In the genomic region with DNA sequence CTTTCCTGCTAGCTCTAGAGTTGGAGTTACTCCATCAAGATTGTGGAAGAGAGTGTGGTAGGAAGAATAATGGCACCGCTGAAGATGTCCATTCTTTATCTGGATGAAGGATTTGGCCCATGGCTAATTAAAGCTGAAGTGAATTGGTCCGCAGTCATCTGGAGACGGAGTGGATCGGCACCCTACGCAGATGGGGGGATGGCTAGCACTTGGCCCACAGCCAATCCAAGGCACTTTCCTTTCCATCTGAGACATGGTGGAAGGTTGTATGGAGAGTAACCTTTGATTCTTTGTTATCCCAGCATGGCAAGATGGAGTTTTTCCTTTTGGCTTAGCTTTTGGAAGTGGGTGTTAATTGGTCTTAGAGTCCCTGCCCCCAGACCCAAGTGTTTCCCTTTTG, we compare ENCODE assay signal across 26 cellular contexts.
"Had no signal": no experiment of that assay in that cellular context is flagged by ENCODE, and none has a peak within 500 bp of the region (broad histone marks: within the 10 kb centered on the region; RNA-seq: fewer than 3 reads in every experiment).

No MANE protein-coding gene starts in this region.

- ATAC-seq: activated CD4-positive, CD25-positive, alpha-beta regulatory T cell treated with anti-CD3 and anti-CD28 coated beads, Interleukin-2, amount 50 U/mL, for 24 hours; activated CD8-positive, alpha-beta T cell treated with anti-CD3 and anti-CD28 coated beads for 36 hours; activated T-cell treated with anti-CD3 and anti-CD28 coated beads, Interleukin-2, amount 50 U/mL, for 4 hours; activated T-helper 17 cell treated with anti-CD3 and anti-CD28 coated beads, Interleukin-2, amount 50 U/mL, for 72 hours; esophagus mucosa; T-helper 17 cell had no signal

- DNase-seq: activated B cell treated with CpG ODN at 0.5 μM for 24 hours; activated CD4-positive, alpha-beta T cell treated with anti-CD3 and anti-CD28 coated beads for 48 hours; activated CD4-positive, alpha-beta T cell treated with anti-CD3 and anti-CD28 coated beads, Interleukin-2, amount 50 U/mL, for 1 hour; activated CD4-positive, alpha-beta T cell treated with anti-CD3 and anti-CD28 coated beads, Interleukin-2, amount 50 U/mL, for 48 hours; activated CD8-positive, alpha-beta memory T cell treated with anti-CD3 and anti-CD28 coated beads for 24 hours; activated CD8-positive, alpha-beta T cell treated with anti-CD3 and anti-CD28 coated beads for 36 hours; activated effector memory CD4-positive, alpha-beta T cell treated with Interleukin-2 at 50 U/mL for 16 hours; activated gamma-delta T cell treated with Interleukin-2 at 50 U/mL for 16 hours; activated naive CD4-positive, alpha-beta T cell treated with anti-CD3 and anti-CD28 coated beads, Interleukin-2, amount 50 U/mL, for 16 hours; activated naive CD4-positive, alpha-beta T cell treated with Interleukin-2 at 50 U/mL for 16 hours; activated T-cell treated with anti-CD3 and anti-CD28 coated beads, Interleukin-2, amount 50 U/mL, for 4 hours; amniotic stem cell; anterior cingulate cortex; brain microvascular endothelial cell; dorsolateral prefrontal cortex; effector memory CD4-positive, alpha-beta T cell; endodermal cell; foreskin fibroblast; T-helper 1 cell; T-helper 17 cell; T1000; WERI-Rb-1 had no signal

- H3K4me3 ChIP-seq: coronary artery, dorsolateral prefrontal cortex had no signal

- H3K36me3 ChIP-seq: brain microvascular endothelial cell, WERI-Rb-1 had no signal

- H3K27ac ChIP-seq: brain microvascular endothelial cell, coronary artery, dorsolateral prefrontal cortex, WERI-Rb-1 had no signal

- H3K27me3 ChIP-seq: brain microvascular endothelial cell had no signal
